In the genomic region with DNA sequence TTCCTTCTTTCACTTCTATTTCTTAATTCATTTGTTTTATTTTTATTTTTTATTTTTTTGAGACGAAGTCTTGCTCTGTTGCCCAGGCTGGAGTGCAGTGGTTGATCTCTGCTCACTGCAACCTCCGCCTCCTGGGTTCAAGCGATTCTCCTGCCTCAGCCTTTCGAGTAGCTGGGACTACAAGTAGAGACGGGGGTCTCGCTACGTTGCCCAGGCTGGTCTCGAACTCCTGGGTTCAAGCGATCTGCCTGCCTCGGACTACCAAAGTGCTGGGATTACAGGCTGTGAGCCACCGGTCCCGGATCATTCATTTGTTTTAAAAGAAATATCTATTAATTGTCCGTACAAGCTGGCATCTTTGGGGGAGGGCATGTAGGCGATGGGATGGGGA, we compare ENCODE assay signal across 9 cellular contexts. TPM values are rescaled to one million over a fixed set of nuclear protein-coding genes. Genes with fewer than 3 reads are reported as not detected.
DNase-seq lines count a peak whose midpoint lies in the region; TF ChIP-seq lines count a peak whose summit lies in the region.
"Had no signal": no experiment of that assay in that cellular context is flagged by ENCODE, and none has a peak within 500 bp of the region (broad histone marks: within the 10 kb centered on the region; RNA-seq: fewer than 3 reads in every experiment).

No MANE protein-coding gene starts in this region.

- H3K4me3 Mint-ChIP-seq in CD14-positive monocyte (peak overlapping the region; percentile 3 to 99), chondrocyte (ENCODE audit: unreplicated experiment) (peak overlapping the region; percentile 84)

- H3K79me2 ChIP-seq in KMS-11 (ENCODE audit: insufficient read depth, low read depth), result peaks cover 44% of the 10 kb centered on the region

- no peaks in the 10 kb centered on the region for H3K36me3 ChIP-seq in KMS-11 (ENCODE audit: insufficient read depth)
- peaks cover 4% of the 10 kb centered on the region for H3K36me3 ChIP-seq in neutrophil

- H3K36me3 Mint-ChIP-seq in CD14-positive monocyte (peaks cover 23 to 31% of the 10 kb centered on the region in 2 donors), chondrocyte (ENCODE audit: low read depth) (no peaks in the 10 kb centered on the region)

- H3K9me3 Mint-ChIP-seq in CD14-positive monocyte, result peaks cover 0 to 6% (median 5%) of the 10 kb centered on the region in 7 donors
- H3K9me3 Mint-ChIP-seq in chondrocyte (ENCODE audit: low read depth), result no peaks in the 10 kb centered on the region

- H3K4me1 ChIP-seq in KMS-11 (ENCODE audit: low read depth, poor library complexity, severe bottlenecking) (peaks cover 44% of the 10 kb centered on the region), neutrophil (ENCODE audit: control insufficient read depth in 1 of 2, insufficient read depth in 1 of 2, low read depth in 1 of 2, low read length in 1 of 2) (peaks cover 46 to 48% of the 10 kb centered on the region in 2 experiments)

- peak overlapping the region; percentile 82 to 100 (median 88) for H3K27ac Mint-ChIP-seq in CD14-positive monocyte
- H3K27ac Mint-ChIP-seq in chondrocyte (ENCODE audit: unreplicated experiment), result peak overlapping the region; percentile 74

- H2AFZ ChIP-seq in KMS-11 (ENCODE audit: low read depth), result peak overlapping the region; percentile 50

- peaks cover 58% of the 10 kb centered on the region for H3K4me1 Mint-ChIP-seq in CD14-positive monocyte
- peaks cover 36% of the 10 kb centered on the region for H3K4me1 Mint-ChIP-seq in chondrocyte (ENCODE audit: low read depth)

- H3K27me3 Mint-ChIP-seq in CD14-positive monocyte (ENCODE audit: low read depth in 3 of 3) (peaks cover 20 to 28% (median 26%) of the 10 kb centered on the region in 3 donors), chondrocyte (ENCODE audit: low read depth) (peaks cover 15% of the 10 kb centered on the region)

- intact Hi-C loops in CD14-positive monocyte (cut with micrococcal nuclease), result loop anchor here (5.0 to 10.0 kb wide), 3 partner anchors 46 to 471 kb away; partner anchors contain the start of genes AARS2 (in 2 of the 2) and CDC5L (in 1 of the 2)

- DNase-seq in CD14-positive monocyte (ENCODE audit: low spot score), result no peak
- peak; percentile 68 for DNase-seq in chondrocyte (ENCODE audit: low spot score)
- DNase-seq in germinal center (ENCODE audit: low spot score), result no peak
- DNase-seq in COR-L47 (lab: John Stamatoyannopoulos, UW), result no peak
- DNase-seq in HEK293T (ENCODE audit: extremely low spot score), result no peak
- no peak for DNase-seq in kidney tubule cell (ENCODE audit: low spot score)

- CTCF ChIA-PET in HEK293T (lab: Yijun Ruan, JAX), result interaction anchor here (3.0 to 3.4 kb wide), 2 partner anchors 10 to 72 kb away, joined by 28 to 46 read pairs; partner anchors contain the start of gene SLC35B2

- TF ChIP-seq CTCF in CD14-positive monocyte (IDR thresholded peaks at IDR 0.05) (no peak), KMS-11 (conservative IDR thresholded peaks at IDR 0.05; ENCODE audit: low read depth, low read length) (no peak), chondrocyte (IDR thresholded peaks at IDR 0.05) (no peak), neutrophil (IDR thresholded peaks at IDR 0.05) (no peak)

- peak overlapping the region; percentile 26; the same call in 1 of the 2 replicates for H3K9ac ChIP-seq in KMS-11

- peak overlapping the region; percentile 96 for H3K27ac ChIP-seq in KMS-11
- H3K27ac ChIP-seq in neutrophil, result no peak overlapping the region

- POLR2A ChIA-PET in HEK293T (lab: Yijun Ruan, JAX), result interaction anchor here (3.0 kb wide), 1 partner anchor 19 kb away, joined by 22 read pairs; the partner anchor contains the start of gene HSP90AB1

- no peak overlapping the region for H3K4me3 ChIP-seq in KMS-11 (IDR thresholded peaks at IDR 0.05; ENCODE audit: insufficient read depth, low read depth, low read length)
- peak overlapping the region; percentile 74 to 77 for H3K4me3 ChIP-seq in neutrophil (ENCODE audit: low read depth in 1 of 2, low read length in 1 of 2)

- no peaks in the 10 kb centered on the region for H4K20me1 ChIP-seq in KMS-11 (ENCODE audit: insufficient read depth)

- peaks cover 14% of the 10 kb centered on the region; the same call in 1 of the 2 replicates for H3K27me3 ChIP-seq in KMS-11 (ENCODE audit: insufficient read depth, low read depth)
- peaks cover 26% of the 10 kb centered on the region for H3K27me3 ChIP-seq in neutrophil

- H3K4me2 ChIP-seq in KMS-11, result peak overlapping the region; percentile 77

- H3K9me3 ChIP-seq in neutrophil, result no peaks in the 10 kb centered on the region

TF ChIP-seq in HEK293T, 16 proteins besides CTCF, POLR2A, EP300 and RAD21:
- TF ChIP-seq SUZ12 (IDR thresholded peaks at IDR 0.05) (no peak), FOXK2 (IDR thresholded peaks at IDR 0.05) (no peak), CTBP1 (IDR thresholded peaks at IDR 0.05; ENCODE audit: borderline replicate concordance) (no peak), BHLHE40 (IDR thresholded peaks at IDR 0.05; ENCODE audit: borderline replicate concordance) (no peak), ZNF384 (IDR thresholded peaks at IDR 0.05) (no peak), NFRKB (IDR thresholded peaks at IDR 0.05) (no peak), FOXM1 (IDR thresholded peaks at IDR 0.05; ENCODE audit: borderline replicate concordance) (no peak), TARDBP (IDR thresholded peaks at IDR 0.05) (no peak), ARNT (IDR thresholded peaks at IDR 0.05) (no peak), ELF4 (IDR thresholded peaks at IDR 0.05) (no peak), SP1 (IDR thresholded peaks at IDR 0.05) (no peak), LEF1 (IDR thresholded peaks at IDR 0.05; ENCODE audit: borderline replicate concordance) (no peak), FOXA1 (IDR thresholded peaks at IDR 0.05) (no peak), L3MBTL2 (conservative IDR thresholded peaks at IDR 0.05) (no peak), HDGF (IDR thresholded peaks at IDR 0.05; ENCODE audit: borderline replicate concordance) (no peak)
- TF ChIP-seq, protein P1, sequence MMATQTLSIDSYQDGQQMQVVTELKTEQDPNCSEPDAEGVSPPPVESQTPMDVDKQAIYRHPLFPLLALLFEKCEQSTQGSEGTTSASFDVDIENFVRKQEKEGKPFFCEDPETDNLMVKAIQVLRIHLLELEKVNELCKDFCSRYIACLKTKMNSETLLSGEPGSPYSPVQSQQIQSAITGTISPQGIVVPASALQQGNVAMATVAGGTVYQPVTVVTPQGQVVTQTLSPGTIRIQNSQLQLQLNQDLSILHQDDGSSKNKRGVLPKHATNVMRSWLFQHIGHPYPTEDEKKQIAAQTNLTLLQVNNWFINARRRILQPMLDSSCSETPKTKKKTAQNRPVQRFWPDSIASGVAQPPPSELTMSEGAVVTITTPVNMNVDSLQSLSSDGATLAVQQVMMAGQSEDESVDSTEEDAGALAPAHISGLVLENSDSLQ (IDR thresholded peaks at IDR 0.05), result no peak

RNA-seq across cellular contexts. Expression of gene NFKBIE, which starts 0.5 kb away (rescaled TPM):
- polyA plus RNA-seq in CD14-positive monocyte, result 10 to 100 TPM; 19.9 to 23.2 TPM
- 3.0 to 7.0 TPM (median 6.2 TPM) in 3 replicates for total RNA-seq in chondrocyte

RNA-seq across cellular contexts. Expression of gene TMEM151B, which starts 4.4 kb away (rescaled TPM):
- polyA plus RNA-seq in CD14-positive monocyte, result not detected
- 0.05 TPM in 1 of 3 replicates, not detected in the others for total RNA-seq in chondrocyte
- total RNA-seq: renal cortical epithelial cell had no signal

RNA-seq across cellular contexts. Expression of gene SLC35B2, which starts 8.5 kb away (rescaled TPM):
- 10 to 100 TPM; 17.4 to 30.6 TPM for polyA plus RNA-seq in CD14-positive monocyte
- total RNA-seq in chondrocyte, result 71.5 to 83.1 TPM (median 75.7 TPM) in 3 replicates

RNA-seq across cellular contexts. Expression of gene HSP90AB1, which starts 18.9 kb away (rescaled TPM):
- 100 to 1,000 TPM; 119 to 145 TPM for polyA plus RNA-seq in CD14-positive monocyte
- total RNA-seq in chondrocyte, result 508 to 805 TPM (median 512 TPM) in 3 replicates

RNA-seq across cellular contexts. Expression of gene SLC29A1, which starts 42.4 kb away (rescaled TPM):
- polyA plus RNA-seq in CD14-positive monocyte, result 10 to 100 TPM; 14.3 to 15.0 TPM
- total RNA-seq in chondrocyte, result 161 to 231 TPM (median 221 TPM) in 3 replicates
